18 cellular contexts compared by ENCODE assay signal in the genomic region with DNA sequence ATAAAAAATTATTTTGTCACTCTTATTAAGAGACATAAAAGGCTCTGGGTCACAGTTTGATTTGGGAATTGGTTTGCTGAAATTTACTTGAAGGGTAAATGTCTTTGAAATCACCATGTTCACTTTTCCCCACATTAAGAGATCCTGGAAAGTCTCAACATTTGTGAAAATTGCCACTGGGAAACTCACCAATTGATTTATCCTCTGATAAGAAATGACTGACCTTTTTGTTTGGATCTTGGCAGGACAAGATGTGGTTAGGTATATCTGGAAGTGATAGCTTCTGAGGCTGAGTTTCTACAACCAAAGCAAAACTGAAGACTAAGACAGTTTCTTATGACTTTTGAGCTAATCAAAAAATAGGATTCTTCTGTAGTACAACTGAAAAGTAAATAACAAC.
DNase-seq lines count a peak whose midpoint lies in the region; ATAC-seq and TF ChIP-seq lines count a peak whose summit lies in the region.
"Had no signal": no experiment of that assay in that cellular context is flagged by ENCODE, and none has a peak within 500 bp of the region (broad histone marks: within the 10 kb centered on the region; RNA-seq: fewer than 3 reads in every experiment).

No MANE protein-coding gene starts in this region.

- H3K4me3 Mint-ChIP-seq in mesothelial cell of epicardium: no peak overlapping the region
- no peak overlapping the region for H3K4me3 Mint-ChIP-seq in CD14-positive monocyte
- H3K4me3 Mint-ChIP-seq: CD4-positive, alpha-beta memory T cell had no signal

- H3K4me3 ChIP-seq in SK-N-SH (ENCODE audit: low read depth in 2 of 2, low read length in 1 of 2): no peak overlapping the region
- H3K4me3 ChIP-seq: A549, HAP-1 had no signal

- H3F3A ChIP-seq in SK-N-SH (replicated peaks; ENCODE audit: insufficient read depth): no peaks in the 10 kb centered on the region

- ATAC-seq in SK-N-SH treated with all-trans-retinoic acid at 6 μM for 48 hours (no peak), Right ventricle myocardium superior (ENCODE audit: poor library complexity) (no peak)
- ATAC-seq: A549 had no signal

- peaks cover 0 to 4% of the 10 kb centered on the region in 2 experiments; a peak in 1 of 4 replicates for H3K4me1 ChIP-seq in SK-N-SH (ENCODE audit: control insufficient read depth in 1 of 2, insufficient read depth in 2 of 2, low read depth in 1 of 2, low read length in 1 of 2)

- H3K9ac ChIP-seq in SK-N-SH: no peak overlapping the region

- H3K27ac ChIP-seq in SK-N-SH (ENCODE audit: low read depth in 2 of 2, low read length in 1 of 2): peak overlapping the region in 1 of 2 experiments; percentile 26; a peak in 1 of 4 replicates
- H3K27ac ChIP-seq: 22Rv1, C4-2B, HL-60 had no signal

- POLR2A ChIA-PET in SK-N-SH (lab: Yijun Ruan, JAX): interaction anchor here (1.0 kb wide), 1 partner anchor 14 kb away, joined by 3 read pairs; no protein-coding TSS in a partner anchor

- no peaks in the 10 kb centered on the region for H3K27me3 ChIP-seq in SK-N-SH (ENCODE audit: insufficient read depth)

- TF ChIP-seq RAD21 in SK-N-SH (IDR thresholded peaks at IDR 0.05; ENCODE audit: low read length): no peak

- peaks cover 20% of the 10 kb centered on the region for H3K9me3 Mint-ChIP-seq in mesothelial cell of epicardium
- H3K9me3 Mint-ChIP-seq in CD14-positive monocyte: peaks cover 0 to 13% (median 3%) of the 10 kb centered on the region in 7 donors

- H3K27ac Mint-ChIP-seq in mesothelial cell of epicardium (peak overlapping the region; percentile 82), CD14-positive monocyte (no peak overlapping the region)
- H3K27ac Mint-ChIP-seq: CD4-positive, alpha-beta memory T cell had no signal

- DNase-seq in SK-N-SH (no peak), SK-N-DZ (ENCODE audit: low spot score) (peak; percentile 4), mesothelial cell of epicardium (ENCODE audit: low spot score in 2 of 2, unreplicated experiment in 2 of 2) (no peak), CD14-positive monocyte (ENCODE audit: low spot score) (no peak), Right ventricle myocardium superior (no peak), hepatic stellate cell (ENCODE audit: low spot score) (no peak)
- DNase-seq: AML-193; Calu3; CD4-positive, alpha-beta memory T cell; DMS79 treated with DMSO at 0.1 percent for 48 hours; GF-D8; IMR-90 had no signal

- H3K79me2 ChIP-seq in SK-N-SH (ENCODE audit: insufficient read depth): no peaks in the 10 kb centered on the region

- no peaks in the 10 kb centered on the region for H4K20me1 ChIP-seq in SK-N-SH (ENCODE audit: insufficient read depth)

- H3K27me3 Mint-ChIP-seq in mesothelial cell of epicardium (ENCODE audit: low read depth) (no peaks in the 10 kb centered on the region), CD14-positive monocyte (ENCODE audit: low read depth in 3 of 3) (peaks cover 0 to 4% (median 0%) of the 10 kb centered on the region in 3 donors)

- H3K4me1 Mint-ChIP-seq in mesothelial cell of epicardium: peaks cover 53% of the 10 kb centered on the region
- H3K4me1 Mint-ChIP-seq in CD14-positive monocyte: no peaks in the 10 kb centered on the region
- H3K4me1 Mint-ChIP-seq: CD4-positive, alpha-beta memory T cell had no signal

- no peak overlapping the region for H2AFZ ChIP-seq in SK-N-SH (ENCODE audit: low read depth)

- H3K36me3 Mint-ChIP-seq in mesothelial cell of epicardium: peaks cover 9% of the 10 kb centered on the region
- H3K36me3 Mint-ChIP-seq in CD14-positive monocyte: no peaks in the 10 kb centered on the region

- intact Hi-C loops in CD14-positive monocyte (cut with micrococcal nuclease): no loop called here
- intact Hi-C loops in Right ventricle myocardium superior (cut with DNase I): no loop called here

- H3K9me2 ChIP-seq in SK-N-SH: no peaks in the 10 kb centered on the region

- CTCF ChIA-PET in SK-N-SH (lab: Yijun Ruan, JAX): interaction anchor here (0.9 to 1.8 kb wide), 3 partner anchors 11 to 33 kb away, joined by 3 to 5 read pairs (median 4); no protein-coding TSS in a partner anchor

- H3K36me3 ChIP-seq in SK-N-SH (replicated peaks in 1 of 2; ENCODE audit: control insufficient read depth in 1 of 2, insufficient read depth in 2 of 2, low read length in 1 of 2): no peaks in the 10 kb centered on the region
- H3K36me3 ChIP-seq: HAP-1 had no signal

- no peak overlapping the region for H3K4me2 ChIP-seq in SK-N-SH
- H3K4me2 ChIP-seq: A549 had no signal

- no peaks in the 10 kb centered on the region for H3K9me3 ChIP-seq in SK-N-SH

- TF ChIP-seq EP300 in SK-N-SH (IDR thresholded peaks at IDR 0.05; ENCODE audit: borderline replicate concordance in 1 of 2, low read depth in 1 of 2, low read length in 1 of 2): no peak

- TF ChIP-seq CTCF in SK-N-SH (IDR thresholded peaks at IDR 0.05): no peak
- no peak for TF ChIP-seq CTCF in mesothelial cell of epicardium (IDR thresholded peaks at IDR 0.05; ENCODE audit: unreplicated experiment)
- no peak for TF ChIP-seq CTCF in CD14-positive monocyte (IDR thresholded peaks at IDR 0.05)

TF ChIP-seq in SK-N-SH treated with all-trans-retinoic acid at 6 μM for 48 hours, 23 proteins besides CTCF, POLR2A, EP300 and RAD21 (continues in another document):
- TF ChIP-seq ZNF70 (CRISPR knock-in tag; IDR thresholded peaks at IDR 0.05) (no peak), ARNTL (CRISPR knock-in tag; IDR thresholded peaks at IDR 0.05; ENCODE audit: borderline replicate concordance, low read depth) (no peak), ZNF565 (CRISPR knock-in tag; conservative IDR thresholded peaks at IDR 0.05; ENCODE audit: low read depth) (no peak), ZC3H10 (CRISPR knock-in tag; IDR thresholded peaks at IDR 0.05) (no peak), GLIS3 (CRISPR knock-in tag; IDR thresholded peaks at IDR 0.05) (peak; percentile 37; the same call in 1 of the 2 replicates), TCF4 (CRISPR knock-in tag; IDR thresholded peaks at IDR 0.05; ENCODE audit: borderline replicate concordance) (0 out of 2 replicates have a peak, but pooled peaks have one; percentile 29), ZNF8 (CRISPR knock-in tag; IDR thresholded peaks at IDR 0.05) (no peak)
- TF ChIP-seq, protein P1, sequence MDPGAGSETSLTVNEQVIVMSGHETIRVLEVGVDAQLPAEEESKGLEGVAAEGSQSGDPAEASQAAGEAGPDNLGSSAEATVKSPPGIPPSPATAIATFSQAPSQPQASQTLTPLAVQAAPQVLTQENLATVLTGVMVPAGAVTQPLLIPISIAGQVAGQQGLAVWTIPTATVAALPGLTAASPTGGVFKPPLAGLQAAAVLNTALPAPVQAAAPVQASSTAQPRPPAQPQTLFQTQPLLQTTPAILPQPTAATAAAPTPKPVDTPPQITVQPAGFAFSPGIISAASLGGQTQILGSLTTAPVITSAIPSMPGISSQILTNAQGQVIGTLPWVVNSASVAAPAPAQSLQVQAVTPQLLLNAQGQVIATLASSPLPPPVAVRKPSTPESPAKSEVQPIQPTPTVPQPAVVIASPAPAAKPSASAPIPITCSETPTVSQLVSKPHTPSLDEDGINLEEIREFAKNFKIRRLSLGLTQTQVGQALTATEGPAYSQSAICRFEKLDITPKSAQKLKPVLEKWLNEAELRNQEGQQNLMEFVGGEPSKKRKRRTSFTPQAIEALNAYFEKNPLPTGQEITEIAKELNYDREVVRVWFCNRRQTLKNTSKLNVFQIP (CRISPR knock-in tag; IDR thresholded peaks at IDR 0.05; ENCODE audit: borderline replicate concordance, low read depth): no peak

TF ChIP-seq in SK-N-SH, 30 proteins besides CTCF, POLR2A, EP300 and RAD21 (continues in another document):
- TF ChIP-seq EZH2phosphoT487 (IDR thresholded peaks at IDR 0.05; ENCODE audit: borderline replicate concordance, low read depth) (no peak), TAF1 (IDR thresholded peaks at IDR 0.05; ENCODE audit: borderline replicate concordance, low read depth, low read length) (no peak), CHD2 (IDR thresholded peaks at IDR 0.05; ENCODE audit: low read length, partially characterized antibody) (no peak), TEAD4 (IDR thresholded peaks at IDR 0.05; ENCODE audit: borderline replicate concordance, insufficient read depth) (no peak), RXRA (IDR thresholded peaks at IDR 0.05; ENCODE audit: borderline replicate concordance, low read depth) (no peak), POLR2AphosphoS5 (IDR thresholded peaks at IDR 0.05; ENCODE audit: low read depth, low read length) (no peak), GABPA (IDR thresholded peaks at IDR 0.05; ENCODE audit: low read depth) (no peak), RCOR1 (IDR thresholded peaks at IDR 0.05; ENCODE audit: low read length) (no peak)
- TF ChIP-seq, protein P2, sequence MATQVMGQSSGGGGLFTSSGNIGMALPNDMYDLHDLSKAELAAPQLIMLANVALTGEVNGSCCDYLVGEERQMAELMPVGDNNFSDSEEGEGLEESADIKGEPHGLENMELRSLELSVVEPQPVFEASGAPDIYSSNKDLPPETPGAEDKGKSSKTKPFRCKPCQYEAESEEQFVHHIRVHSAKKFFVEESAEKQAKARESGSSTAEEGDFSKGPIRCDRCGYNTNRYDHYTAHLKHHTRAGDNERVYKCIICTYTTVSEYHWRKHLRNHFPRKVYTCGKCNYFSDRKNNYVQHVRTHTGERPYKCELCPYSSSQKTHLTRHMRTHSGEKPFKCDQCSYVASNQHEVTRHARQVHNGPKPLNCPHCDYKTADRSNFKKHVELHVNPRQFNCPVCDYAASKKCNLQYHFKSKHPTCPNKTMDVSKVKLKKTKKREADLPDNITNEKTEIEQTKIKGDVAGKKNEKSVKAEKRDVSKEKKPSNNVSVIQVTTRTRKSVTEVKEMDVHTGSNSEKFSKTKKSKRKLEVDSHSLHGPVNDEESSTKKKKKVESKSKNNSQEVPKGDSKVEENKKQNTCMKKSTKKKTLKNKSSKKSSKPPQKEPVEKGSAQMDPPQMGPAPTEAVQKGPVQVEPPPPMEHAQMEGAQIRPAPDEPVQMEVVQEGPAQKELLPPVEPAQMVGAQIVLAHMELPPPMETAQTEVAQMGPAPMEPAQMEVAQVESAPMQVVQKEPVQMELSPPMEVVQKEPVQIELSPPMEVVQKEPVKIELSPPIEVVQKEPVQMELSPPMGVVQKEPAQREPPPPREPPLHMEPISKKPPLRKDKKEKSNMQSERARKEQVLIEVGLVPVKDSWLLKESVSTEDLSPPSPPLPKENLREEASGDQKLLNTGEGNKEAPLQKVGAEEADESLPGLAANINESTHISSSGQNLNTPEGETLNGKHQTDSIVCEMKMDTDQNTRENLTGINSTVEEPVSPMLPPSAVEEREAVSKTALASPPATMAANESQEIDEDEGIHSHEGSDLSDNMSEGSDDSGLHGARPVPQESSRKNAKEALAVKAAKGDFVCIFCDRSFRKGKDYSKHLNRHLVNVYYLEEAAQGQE (IDR thresholded peaks at IDR 0.05; ENCODE audit: low read depth, low read length): no peak
- TF ChIP-seq, protein P3, sequence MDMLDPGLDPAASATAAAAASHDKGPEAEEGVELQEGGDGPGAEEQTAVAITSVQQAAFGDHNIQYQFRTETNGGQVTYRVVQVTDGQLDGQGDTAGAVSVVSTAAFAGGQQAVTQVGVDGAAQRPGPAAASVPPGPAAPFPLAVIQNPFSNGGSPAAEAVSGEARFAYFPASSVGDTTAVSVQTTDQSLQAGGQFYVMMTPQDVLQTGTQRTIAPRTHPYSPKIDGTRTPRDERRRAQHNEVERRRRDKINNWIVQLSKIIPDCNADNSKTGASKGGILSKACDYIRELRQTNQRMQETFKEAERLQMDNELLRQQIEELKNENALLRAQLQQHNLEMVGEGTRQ (IDR thresholded peaks at IDR 0.05; ENCODE audit: borderline replicate concordance, low read depth, low read length): no peak
